In the genomic region with DNA sequence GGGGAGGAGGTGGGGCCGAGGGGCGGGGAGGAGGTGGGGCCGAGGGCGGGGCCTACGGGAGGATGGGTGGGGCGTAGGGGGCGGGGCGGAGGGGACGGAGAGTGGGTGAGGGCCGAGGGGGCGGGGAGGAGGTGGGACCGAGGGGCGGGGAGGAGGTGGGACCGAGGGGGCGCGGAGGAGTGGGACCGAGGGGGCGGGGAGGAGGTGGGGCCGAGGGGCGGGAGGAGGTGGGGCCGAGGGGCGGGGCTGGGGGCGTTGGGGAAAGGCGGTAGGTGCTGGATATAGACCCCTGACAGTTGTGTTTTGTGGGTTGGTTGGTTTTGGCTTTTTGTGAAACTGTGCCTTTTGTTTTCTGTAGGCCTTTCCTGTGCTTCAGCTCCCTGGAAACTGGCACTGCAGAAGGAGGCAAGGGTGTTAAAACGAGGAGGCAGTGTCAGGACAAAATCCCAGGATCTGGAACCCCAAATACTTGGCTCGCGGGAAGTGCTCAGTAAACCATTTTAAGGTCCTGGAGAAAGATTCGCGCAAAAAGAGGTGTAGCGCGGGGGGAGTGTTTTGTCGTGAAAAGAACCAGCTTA, we compare ENCODE assay signal across 8 cellular contexts. TPM values are rescaled to one million over a fixed set of nuclear protein-coding genes. Genes with fewer than 3 reads are reported as not detected.
DNase-seq lines count a peak whose midpoint lies in the region; ATAC-seq and TF ChIP-seq lines count a peak whose summit lies in the region.

No MANE protein-coding gene starts in this region.

- H2AFZ ChIP-seq in HCT116 (ENCODE audit: low read depth, low read length, poor library complexity, severe bottlenecking) = no peak overlapping the region

- peaks cover 27% of the 10 kb centered on the region for H3K79me2 ChIP-seq in HCT116 (ENCODE audit: insufficient read depth, low read length)

- no peaks in the 10 kb centered on the region for H3K9me2 ChIP-seq in HCT116 (ENCODE audit: insufficient read depth)

- H3K9ac ChIP-seq in HCT116 (ENCODE audit: low read length) = no peak overlapping the region

- no peaks in the 10 kb centered on the region for H3K27me3 ChIP-seq in A673 (replicated peaks; ENCODE audit: insufficient read depth, low read depth, low read length, poor library complexity)
- no peaks in the 10 kb centered on the region for H3K27me3 ChIP-seq in HCT116 (ENCODE audit: insufficient read depth, low read length)
- H3K27me3 ChIP-seq in iPS DF 6.9 (ENCODE audit: control insufficient read depth, insufficient read depth, low read length) = no peaks in the 10 kb centered on the region
- no peaks in the 10 kb centered on the region for H3K27me3 ChIP-seq in gastrocnemius medialis

- no peak for TF ChIP-seq POLR2A in HCT116 (IDR thresholded peaks at IDR 0.05; ENCODE audit: borderline replicate concordance, extremely low read depth, insufficient read depth, insufficient read length)
- TF ChIP-seq POLR2A in gastrocnemius medialis (IDR thresholded peaks at IDR 0.05) = no peak

- DNase-seq in A673 (ENCODE audit: low spot score) (peak; percentile 66), HCT116 (ENCODE audit: low read depth, low spot score) (peak; percentile 36), SK-N-DZ (ENCODE audit: low spot score) (peak; percentile 1), anterior cingulate cortex (lab: John Stamatoyannopoulos, UW) (peak in 52 of 58 donors; percentile 2 to 92 (median 76)), iPS DF 6.9 (ENCODE audit: low read depth, low spot score) (no peak), gastrocnemius medialis (peak; percentile 51 to 61)

- ATAC-seq in HCT116 = peak; percentile 23; the same call in 1 of the 2 replicates
- peak; percentile 20 to 31 for ATAC-seq in gastrocnemius medialis
- no peak for ATAC-seq in HG02763 (IDR thresholded peaks at IDR 0.05; ENCODE audit: unreplicated experiment)
- ATAC-seq in HG02852 (IDR thresholded peaks at IDR 0.05; ENCODE audit: unreplicated experiment) = no peak

- no CpG with 5 or more reads among the region's 32 CpGs for whole genome bisulfite sequencing in iPS DF 6.9 (ENCODE audit: insufficient coverage, insufficient read length)

- in situ Hi-C loops in gastrocnemius medialis (cut with MboI; ENCODE audit: low sequenced_read_pairs in 4 of 4) = no loop called here

- TF ChIP-seq CTCF in A673 (conservative IDR thresholded peaks at IDR 0.05; ENCODE audit: low read depth, low read length) = no peak
- no peak for TF ChIP-seq CTCF in HCT116 (IDR thresholded peaks at IDR 0.05 in 2 of 3, conservative IDR thresholded peaks at IDR 0.05 in 1 of 3; ENCODE audit: borderline replicate concordance in 1 of 3, insufficient read depth in 1 of 3, low read depth in 2 of 3, low read length in 2 of 3)
- TF ChIP-seq CTCF in gastrocnemius medialis (IDR thresholded peaks at IDR 0.05 in 4 of 5, conservative IDR thresholded peaks at IDR 0.05 in 1 of 5) = no peak

- H3K36me3 ChIP-seq in A673 (ENCODE audit: insufficient read depth, low read length, poor library complexity, severe bottlenecking) (no peaks in the 10 kb centered on the region), HCT116 (ENCODE audit: control insufficient read depth in 1 of 2, insufficient read depth in 2 of 2, low read length in 2 of 2) (no peaks in the 10 kb centered on the region), iPS DF 6.9 (ENCODE audit: control insufficient read depth, insufficient read depth, low read length) (no peaks in the 10 kb centered on the region), gastrocnemius medialis (no peaks in the 10 kb centered on the region)

- CTCF ChIA-PET in A673 (lab: Charles Lee) = no interaction called here
- CTCF ChIA-PET in HCT116 (lab: Charles Lee) = no interaction called here

- no peak for TF ChIP-seq RAD21 in HCT116 (IDR thresholded peaks at IDR 0.05; ENCODE audit: low read depth)

- no peaks in the 10 kb centered on the region for H4K20me1 ChIP-seq in HCT116 (ENCODE audit: insufficient read depth)

- H3K4me1 ChIP-seq in A673 (ENCODE audit: insufficient read depth, low read length, poor library complexity, severe bottlenecking) (peaks cover 3% of the 10 kb centered on the region), HCT116 (ENCODE audit: control insufficient read depth in 1 of 2, insufficient read depth in 2 of 2, low read length in 2 of 2) (peaks cover 6 to 8% of the 10 kb centered on the region in 2 experiments; a peak in 3 of 4 replicates), iPS DF 6.9 (ENCODE audit: control insufficient read depth, insufficient read depth, low read length) (no peaks in the 10 kb centered on the region; the same call in 1 of the 2 replicates), gastrocnemius medialis (peaks cover 6 to 8% of the 10 kb centered on the region in 2 donors)

- no peaks in the 10 kb centered on the region for H3K9me3 ChIP-seq in A673 (ENCODE audit: low read depth, low read length, poor library complexity, severe bottlenecking)
- no peaks in the 10 kb centered on the region for H3K9me3 ChIP-seq in HCT116 (ENCODE audit: control insufficient read depth in 1 of 2, insufficient read depth in 1 of 2, low read depth in 1 of 2, low read length in 2 of 2)
- H3K9me3 ChIP-seq in iPS DF 6.9 (ENCODE audit: control insufficient read depth, insufficient read depth, low read length) = no peaks in the 10 kb centered on the region
- H3K9me3 ChIP-seq in gastrocnemius medialis = no peaks in the 10 kb centered on the region

- POLR2A ChIA-PET in A673 (lab: Charles Lee; ENCODE audit: low non-redundant PET) = interaction anchor here (0.6 kb wide), 1 partner anchor 293 kb away, joined by 6 read pairs; no protein-coding TSS in a partner anchor
- POLR2A ChIA-PET in HCT116 (lab: Charles Lee) = no interaction called here

- H3K27ac ChIP-seq in A673 (ENCODE audit: low read depth, low read length, poor library complexity, severe bottlenecking) (no peak overlapping the region), HCT116 (ENCODE audit: low read depth, low read length) (no peak overlapping the region), iPS DF 6.9 (ENCODE audit: low read length) (no peak overlapping the region), gastrocnemius medialis (peak overlapping the region; percentile 64 to 77 (median 72))

- RAD21 ChIA-PET in HCT116 (lab: Charles Lee; ENCODE audit: low non-redundant PET in 1 of 2, low total read pairs in 2 of 2, uncharacterized antibody in 2 of 2, unreplicated experiment in 2 of 2) = no interaction called here

- H3K4me3 ChIP-seq in A673 (ENCODE audit: low read depth, low read length, poor library complexity, severe bottlenecking) (peak overlapping the region; percentile 37), HCT116 (replicated peaks in 1 of 2; ENCODE audit: low read depth in 1 of 2, low read length in 2 of 2) (0 out of 4 replicates have a peak overlapping the region, but pooled peaks of 1 of the 2 experiments have one; percentile 13), iPS DF 6.9 (ENCODE audit: low read length) (peak overlapping the region; percentile 35; the same call in 1 of the 2 replicates), gastrocnemius medialis (peak overlapping the region; percentile 35 to 49 (median 43))

- BruUV-seq in A673 (replicated peaks; lab: Mats Ljungman, UMichigan) (no TSS peak), HCT116 (replicated peaks; lab: Mats Ljungman, UMichigan) (no TSS peak)

- H3K4me2 ChIP-seq in HCT116 (ENCODE audit: low read length) = peak overlapping the region; percentile 33; the same call in 1 of the 2 replicates

- intact Hi-C loops in A673 (cut with micrococcal nuclease; ENCODE audit: unreplicated experiment) = no loop called here
- intact Hi-C loops in HCT116 (cut with micrococcal nuclease) = no loop called here
- intact Hi-C loops in gastrocnemius medialis (cut with DNase I; ENCODE audit: low total_unique reads) = loop anchor here (5.0 to 10.0 kb wide), 2 partner anchors 452 to 520 kb away; a partner anchor contains a TSS

TF ChIP-seq in HCT116, 20 proteins besides CTCF, POLR2A, EP300 and RAD21 (continues in another document):
- TF ChIP-seq, protein P1, sequence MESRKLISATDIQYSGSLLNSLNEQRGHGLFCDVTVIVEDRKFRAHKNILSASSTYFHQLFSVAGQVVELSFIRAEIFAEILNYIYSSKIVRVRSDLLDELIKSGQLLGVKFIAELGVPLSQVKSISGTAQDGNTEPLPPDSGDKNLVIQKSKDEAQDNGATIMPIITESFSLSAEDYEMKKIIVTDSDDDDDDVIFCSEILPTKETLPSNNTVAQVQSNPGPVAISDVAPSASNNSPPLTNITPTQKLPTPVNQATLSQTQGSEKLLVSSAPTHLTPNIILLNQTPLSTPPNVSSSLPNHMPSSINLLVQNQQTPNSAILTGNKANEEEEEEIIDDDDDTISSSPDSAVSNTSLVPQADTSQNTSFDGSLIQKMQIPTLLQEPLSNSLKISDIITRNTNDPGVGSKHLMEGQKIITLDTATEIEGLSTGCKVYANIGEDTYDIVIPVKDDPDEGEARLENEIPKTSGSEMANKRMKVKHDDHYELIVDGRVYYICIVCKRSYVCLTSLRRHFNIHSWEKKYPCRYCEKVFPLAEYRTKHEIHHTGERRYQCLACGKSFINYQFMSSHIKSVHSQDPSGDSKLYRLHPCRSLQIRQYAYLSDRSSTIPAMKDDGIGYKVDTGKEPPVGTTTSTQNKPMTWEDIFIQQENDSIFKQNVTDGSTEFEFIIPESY (IDR thresholded peaks at IDR 0.05; ENCODE audit: extremely low read depth, insufficient replicate concordance, low read length) = no peak
- TF ChIP-seq SRF (IDR thresholded peaks at IDR 0.05; ENCODE audit: low read depth) = no peak
- no peak for TF ChIP-seq SP1 (IDR thresholded peaks at IDR 0.05; ENCODE audit: low read depth)
- no peak for TF ChIP-seq ELF1 (IDR thresholded peaks at IDR 0.05; ENCODE audit: borderline replicate concordance, low read depth)
- no peak for TF ChIP-seq EZH2phosphoT487 (IDR thresholded peaks at IDR 0.05; ENCODE audit: borderline replicate concordance)
- TF ChIP-seq POLR2AphosphoS5 (IDR thresholded peaks at IDR 0.05; ENCODE audit: low read depth, low read length) = no peak
- TF ChIP-seq ZFX (IDR thresholded peaks at IDR 0.05) = no peak
- no peak for TF ChIP-seq ZNF274 (IDR thresholded peaks at IDR 0.05; ENCODE audit: low read depth, low read length)
- TF ChIP-seq FOSL1 (IDR thresholded peaks at IDR 0.05; ENCODE audit: low read depth) = no peak
- no peak for TF ChIP-seq CBX3 (IDR thresholded peaks at IDR 0.05; ENCODE audit: low read depth)
- TF ChIP-seq CEBPB (IDR thresholded peaks at IDR 0.05; ENCODE audit: low read depth) = no peak

RNA-seq across cellular contexts. Expression of a gene that starts 0.6 kb away (rescaled TPM):
- total RNA-seq in A673 (2021) (22.6 and 25.8 TPM in 2 replicates), HCT116 (2021; ENCODE audit: unreplicated experiment) (23.2 TPM), gastrocnemius medialis (10 to 100 TPM; 20.6 to 29.2 (median 23.5) TPM)
- 6.3 and 9.3 TPM in 2 replicates for polyA plus RNA-seq in HCT116 (2012)
- polyA plus RNA-seq in SK-N-DZ (2014; cell fraction: cytosol; rRNA removed) = 19.6 and 20.1 TPM in 2 replicates
- 6.0 and 8.1 TPM in 2 replicates for polyA plus RNA-seq in SK-N-DZ (2014; cell fraction: nucleus; rRNA removed)

RNA-seq across cellular contexts. Expression of a gene that starts 10.9 kb away (rescaled TPM):
- 13.0 and 14.3 TPM in 2 replicates for total RNA-seq in A673 (2021)
- 10.8 TPM for total RNA-seq in HCT116 (2021; ENCODE audit: unreplicated experiment)
- 5.2 and 7.1 TPM in 2 replicates for polyA plus RNA-seq in HCT116 (2012)
- 9.7 and 11.9 TPM in 2 replicates for polyA plus RNA-seq in SK-N-DZ (2014; cell fraction: cytosol; rRNA removed)
- polyA plus RNA-seq in SK-N-DZ (2014; cell fraction: nucleus; rRNA removed) = 6.9 and 7.3 TPM in 2 replicates
- total RNA-seq in gastrocnemius medialis = 10 to 100 TPM; 13.3 to 18.7 (median 15.2) TPM

Comparison
In these comparisons a context has a peak if more than half of its experiments do, and no peak if none do; other contexts are left out.
1. H3K27ac ChIP-seq: peak in gastrocnemius medialis (4 of 4); none in A673 (single experiment), HCT116 (single experiment) and iPS DF 6.9 (single experiment).
2. ATAC-seq: peak in HCT116 (single experiment) and gastrocnemius medialis (2 of 2); none in HG02763 (single experiment) and HG02852 (single experiment).